19 cellular contexts compared by ENCODE assay signal in the genomic region with DNA sequence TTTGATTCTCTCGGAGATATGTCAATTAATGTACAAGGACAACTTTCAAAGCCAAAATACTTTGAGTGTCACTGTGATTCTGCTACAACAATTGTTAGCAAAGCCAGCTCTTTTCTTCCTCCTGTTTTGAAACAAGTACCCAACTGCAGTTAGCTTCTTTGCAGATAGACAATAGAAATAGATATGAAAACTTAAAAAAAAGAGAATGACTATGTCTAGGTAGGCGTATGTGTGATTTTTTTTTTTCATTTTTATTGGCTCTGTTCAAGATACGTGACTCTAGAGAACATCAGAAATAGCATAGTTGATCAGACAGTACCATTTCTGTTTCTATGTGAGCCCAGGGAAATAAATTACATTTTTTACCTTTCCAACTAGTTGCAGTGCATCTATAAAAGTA.
"Had no signal": no experiment of that assay in that cellular context is flagged by ENCODE, and none has a peak within 500 bp of the region (broad histone marks: within the 10 kb centered on the region; RNA-seq: fewer than 3 reads in every experiment).

No MANE protein-coding gene starts in this region.

- DNase-seq: colonic mucosa; cortex of kidney; dermis blood vessel endothelial cell; dorsolateral prefrontal cortex; effector CD4-positive, alpha-beta T cell; effector CD8-positive, alpha-beta T cell; effector memory CD4-positive, alpha-beta T cell; effector memory CD8-positive, alpha-beta T cell; endodermal cell; erythroblast; esophagus squamous epithelium; foreskin fibroblast; foreskin keratinocyte; foreskin melanocyte; gastrocnemius medialis; glutamatergic neuron; head of caudate nucleus; heart left ventricle; heart right ventricle had no signal
